Comparison of ENCODE assay signal across 8 cellular contexts in the genomic region with DNA sequence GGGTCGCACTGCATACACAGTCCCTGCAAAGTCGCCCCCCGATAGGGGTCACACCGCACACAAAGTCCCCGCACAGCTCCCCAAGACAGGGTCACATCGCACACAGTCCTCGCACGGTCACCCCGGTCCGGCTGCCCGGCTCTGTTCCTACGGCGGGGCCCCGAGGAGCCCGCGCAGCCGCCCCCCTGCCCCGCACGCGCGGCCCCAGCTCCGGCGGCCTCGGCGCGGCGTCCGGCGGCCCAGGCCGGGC. TPM values are rescaled to one million over a fixed set of nuclear protein-coding genes. Genes with fewer than 3 reads are reported as not detected.
DNase-seq lines count a peak whose midpoint lies in the region; ATAC-seq and TF ChIP-seq lines count a peak whose summit lies in the region.

No MANE protein-coding gene starts in this region.

- H3K27me3 ChIP-seq in BLaER1, result no peaks in the 10 kb centered on the region
- H3K27me3 ChIP-seq in body of pancreas, result no peaks in the 10 kb centered on the region
- no peaks in the 10 kb centered on the region for H3K27me3 ChIP-seq in lower lobe of right lung (ENCODE audit: low read depth)
- no peaks in the 10 kb centered on the region for H3K27me3 ChIP-seq in upper lobe of right lung

- TF ChIP-seq CTCF in body of pancreas (IDR thresholded peaks at IDR 0.05) (no peak), lower lobe of right lung (IDR thresholded peaks at IDR 0.05) (no peak), upper lobe of right lung (IDR thresholded peaks at IDR 0.05) (no peak)

- DNase-seq in body of pancreas, result peak in 1 of 4 donors; percentile 30
- DNase-seq in lower lobe of right lung, result peak; percentile 57
- DNase-seq in upper lobe of right lung, result peak; percentile 68
- DNase-seq in NOMO-1 treated with DMSO at 0.1 percent for 48 hours (lab: John Stamatoyannopoulos, UW; ENCODE audit: unreplicated experiment), result no peak

- H3K27ac ChIP-seq in BLaER1, result peak overlapping the region; percentile 76
- peak overlapping the region; percentile 82 to 85 (median 83) for H3K27ac ChIP-seq in body of pancreas
- H3K27ac ChIP-seq in lower lobe of right lung, result peak overlapping the region; percentile 95
- peak overlapping the region; percentile 94 for H3K27ac ChIP-seq in upper lobe of right lung

- H3K36me3 ChIP-seq in BLaER1 (0 out of 2 replicates have a peak, but pooled peaks cover 7% of the 10 kb centered on the region), body of pancreas (replicated peaks in 1 of 2; ENCODE audit: insufficient read depth in 1 of 2, low read depth in 2 of 2) (no peaks in the 10 kb centered on the region), lower lobe of right lung (peaks cover 2% of the 10 kb centered on the region), upper lobe of right lung (peaks cover 1% of the 10 kb centered on the region)

- no peaks in the 10 kb centered on the region for H3K9me3 ChIP-seq in BLaER1
- no peaks in the 10 kb centered on the region for H3K9me3 ChIP-seq in body of pancreas
- no peaks in the 10 kb centered on the region for H3K9me3 ChIP-seq in lower lobe of right lung
- H3K9me3 ChIP-seq in upper lobe of right lung, result no peaks in the 10 kb centered on the region

- H3K4me1 ChIP-seq in BLaER1 (peaks cover 39% of the 10 kb centered on the region), body of pancreas (peaks cover 48% of the 10 kb centered on the region), lower lobe of right lung (peaks cover 77% of the 10 kb centered on the region), upper lobe of right lung (peaks cover 49% of the 10 kb centered on the region)

- TF ChIP-seq POLR2A in body of pancreas (IDR thresholded peaks at IDR 0.05), result no peak

- peak overlapping the region; percentile 90 for H3K9ac ChIP-seq in BLaER1

- ATAC-seq in HG03159 (IDR thresholded peaks at IDR 0.05; ENCODE audit: unreplicated experiment), result peak; percentile 12
- no peak for ATAC-seq in body of pancreas
- peak; percentile 19 to 25 for ATAC-seq in lower lobe of right lung
- no peak for ATAC-seq in upper lobe of right lung
- ATAC-seq in HG03175 (IDR thresholded peaks at IDR 0.05; ENCODE audit: unreplicated experiment), result no peak
- no peak for ATAC-seq in GM19397 (IDR thresholded peaks at IDR 0.05; ENCODE audit: unreplicated experiment)

- peaks cover 23% of the 10 kb centered on the region for H4K20me1 ChIP-seq in BLaER1

- peak overlapping the region; percentile 92 for H3K4me2 ChIP-seq in BLaER1

- intact Hi-C loops in body of pancreas (cut with DNase I), result no loop called here
- intact Hi-C loops in lower lobe of right lung (cut with DNase I), result no loop called here
- intact Hi-C loops in upper lobe of right lung (cut with DNase I), result no loop called here

- WGBS in body of pancreas, 2 donors, result 1% methylated on average over 30 of the region's 30 CpGs; no CpG with 5 or more reads in 1 of the 2 donors

- H3K4me3 ChIP-seq in BLaER1, result peak overlapping the region; percentile 78
- peak overlapping the region; percentile 11 to 36 for H3K4me3 ChIP-seq in body of pancreas
- peak overlapping the region; percentile 85 for H3K4me3 ChIP-seq in lower lobe of right lung
- H3K4me3 ChIP-seq in upper lobe of right lung, result peak overlapping the region; percentile 89

RNA-seq across cellular contexts. Expression of gene SSH1, which starts 0.3 kb away (rescaled TPM):
- total RNA-seq in body of pancreas (10 to 100 TPM in 1 of 2 donors, 1 to 10 TPM in 1; 5.6 to 16.9 TPM), lower lobe of right lung (45.6 TPM), upper lobe of right lung (46.0 TPM)

RNA-seq across cellular contexts. Expression of gene DAO, which starts 22.8 kb away (rescaled TPM):
- not detected for total RNA-seq in body of pancreas
- total RNA-seq in lower lobe of right lung, result not detected
- total RNA-seq in upper lobe of right lung, result 0.26 TPM

Comparison
In these comparisons a context has a peak if more than half of its experiments do, and no peak if none do; other contexts are left out.
1. H3K4me3 ChIP-seq: peak in every context shown above with its lines; median percentile 89 in upper lobe of right lung; 85 in lower lobe of right lung; 78 in BLaER1; 24 in body of pancreas.
2. ATAC-seq: peak in HG03159 (single experiment) and lower lobe of right lung (2 of 2); none in body of pancreas (single experiment), upper lobe of right lung (single experiment), HG03175 (single experiment) and GM19397 (single experiment).
3. Peak in every context shown above with its lines, with median percentiles within 50 percentile points of each other: H3K27ac ChIP-seq.